27 cellular contexts compared by ENCODE assay signal in genomic region chr7:171912-172515, GRCh38. TPM values are rescaled to one million over a fixed set of nuclear protein-coding genes. Genes with fewer than 3 reads are reported as not detected.
"Had no signal": no experiment of that assay in that cellular context is flagged by ENCODE, and none has a peak within 500 bp of the region (broad histone marks: within the 10 kb centered on the region; RNA-seq: fewer than 3 reads in every experiment).

No MANE protein-coding gene starts in this region.

- H3K27me3 ChIP-seq: neutrophil, ovary, stomach, thyroid gland, upper lobe of left lung had no signal

- H3K4me3 ChIP-seq: heart left ventricle, ovary, stomach, thyroid gland, upper lobe of left lung had no signal

- H3K4me1 ChIP-seq: thyroid gland had no signal

- ATAC-seq: activated CD8-positive, alpha-beta memory T cell treated with anti-CD3 and anti-CD28 coated beads, Interleukin-2, amount 10 ng/mL, durations not matched to agents 7 days and 5 days; activated CD8-positive, alpha-beta T cell treated with anti-CD3 and anti-CD28 coated beads for 36 hours; activated T-cell treated with anti-CD3 and anti-CD28 coated beads, Interleukin-2, amount 50 U/mL, for 72 hours; effector memory CD8-positive, alpha-beta T cell; heart left ventricle; naive thymus-derived CD8-positive, alpha-beta T cell; stimulated activated naive B cell treated with anti-CD40 and anti-IgM and Interleukin-4, amounts not matched to agents 10 μg/mL and 1 μg/mL and 100 μg/mL, for 72 hours had no signal

- H3K9me3 ChIP-seq: heart left ventricle, neutrophil, ovary, stomach, thyroid gland, upper lobe of left lung had no signal

- H3K36me3 Mint-ChIP-seq: activated CD8-positive, alpha-beta memory T cell treated with anti-CD3 and anti-CD28 coated beads, Interleukin-2, amount 10 ng/mL, durations not matched to agents 7 days and 5 days; activated naive CD8-positive, alpha-beta T cell; naive thymus-derived CD8-positive, alpha-beta T cell had no signal

- H3K4me1 Mint-ChIP-seq: activated B cell treated with CpG ODN at 0.5 μM for 24 hours; activated CD8-positive, alpha-beta memory T cell treated with anti-CD3 and anti-CD28 coated beads, Interleukin-2, amount 10 ng/mL, durations not matched to agents 7 days and 5 days; stimulated activated naive B cell treated with anti-CD40 and anti-IgM and Interleukin-4, amounts not matched to agents 10 μg/mL and 1 μg/mL and 100 μg/mL, for 72 hours had no signal

- FAIRE-seq: bronchial epithelial cell, colon, endothelial cell of umbilical vein had no signal

- DNase-seq: activated B cell treated with CpG ODN at 0.5 μM for 24 hours; activated CD4-positive, alpha-beta T cell treated with anti-CD3 and anti-CD28 coated beads, Interleukin-2, amount 50 U/mL, for 1 hour; activated CD8-positive, alpha-beta memory T cell treated with anti-CD3 and anti-CD28 coated beads, Interleukin-2, amount 10 ng/mL, durations not matched to agents 7 days and 5 days; activated CD8-positive, alpha-beta T cell treated with anti-CD3 and anti-CD28 coated beads for 36 hours; activated naive CD4-positive, alpha-beta T cell; activated T-cell treated with anti-CD3 and anti-CD28 coated beads for 4 hours; activated T-cell treated with anti-CD3 and anti-CD28 coated beads, Interleukin-2, amount 50 U/mL, for 72 hours; anterior cingulate cortex; effector memory CD8-positive, alpha-beta T cell; kidney glomerular epithelial cell; midbrain; naive thymus-derived CD8-positive, alpha-beta T cell; ovary; stimulated activated CD4-positive, alpha-beta T cell treated with anti-CD3 and anti-CD28 coated beads, Interleukin-15, amount 100 ng/mL, for 24 hours; stimulated activated CD4-positive, alpha-beta T cell treated with anti-CD3 and anti-CD28 coated beads, Interleukin-2, amount 100 ng/mL, for 24 hours; stimulated activated naive B cell treated with anti-CD40 and anti-IgM and Interleukin-4, amounts not matched to agents 10 μg/mL and 1 μg/mL and 100 μg/mL, for 72 hours; stomach; T-helper 2 cell had no signal

- H3K27ac Mint-ChIP-seq: activated B cell treated with CpG ODN at 0.5 μM for 24 hours; activated CD8-positive, alpha-beta memory T cell treated with anti-CD3 and anti-CD28 coated beads, Interleukin-2, amount 10 ng/mL, durations not matched to agents 7 days and 5 days; activated CD8-positive, alpha-beta T cell treated with anti-CD3 and anti-CD28 coated beads for 36 hours; activated naive CD8-positive, alpha-beta T cell; activated T-cell treated with anti-CD3 and anti-CD28 coated beads, Interleukin-2, amount 50 U/mL, for 72 hours; effector memory CD8-positive, alpha-beta T cell; naive thymus-derived CD8-positive, alpha-beta T cell; progenitor cell of endocrine pancreas; stimulated activated naive B cell treated with anti-CD40 and anti-IgM and Interleukin-4, amounts not matched to agents 10 μg/mL and 1 μg/mL and 100 μg/mL, for 72 hours had no signal

- H3K27me3 Mint-ChIP-seq: activated CD8-positive, alpha-beta memory T cell treated with anti-CD3 and anti-CD28 coated beads, Interleukin-2, amount 10 ng/mL, durations not matched to agents 7 days and 5 days had no signal

- H3K36me3 ChIP-seq: heart left ventricle, neutrophil, ovary, stomach, thyroid gland, upper lobe of left lung had no signal

- H3K4me3 Mint-ChIP-seq: activated B cell treated with CpG ODN at 0.5 μM for 24 hours; activated CD8-positive, alpha-beta memory T cell treated with anti-CD3 and anti-CD28 coated beads, Interleukin-2, amount 10 ng/mL, durations not matched to agents 7 days and 5 days; activated CD8-positive, alpha-beta T cell treated with anti-CD3 and anti-CD28 coated beads for 36 hours; activated naive CD8-positive, alpha-beta T cell; activated T-cell treated with anti-CD3 and anti-CD28 coated beads, Interleukin-2, amount 50 U/mL, for 72 hours; effector memory CD8-positive, alpha-beta T cell; naive thymus-derived CD8-positive, alpha-beta T cell; stimulated activated naive B cell treated with anti-CD40 and anti-IgM and Interleukin-4, amounts not matched to agents 10 μg/mL and 1 μg/mL and 100 μg/mL, for 72 hours had no signal

- H3K27ac ChIP-seq: heart left ventricle, neutrophil, ovary, stomach, thyroid gland, upper lobe of left lung had no signal

- H3K9me3 Mint-ChIP-seq: activated B cell treated with CpG ODN at 0.5 μM for 24 hours; activated CD8-positive, alpha-beta T cell treated with anti-CD3 and anti-CD28 coated beads for 36 hours; activated T-cell treated with anti-CD3 and anti-CD28 coated beads, Interleukin-2, amount 50 U/mL, for 72 hours; effector memory CD8-positive, alpha-beta T cell; naive thymus-derived CD8-positive, alpha-beta T cell; stimulated activated naive B cell treated with anti-CD40 and anti-IgM and Interleukin-4, amounts not matched to agents 10 μg/mL and 1 μg/mL and 100 μg/mL, for 72 hours had no signal

RNA-seq across cellular contexts. Expression of gene FAM20C, which starts 20.4 kb away (rescaled TPM):
- polyA plus RNA-seq: naive thymus-derived CD8-positive, alpha-beta T cell had no signal
